In genomic region chr10:31456463-31456862, GRCh38 we compare ENCODE assay signal across 35 cellular contexts.
"Had no signal": no experiment of that assay in that cellular context is flagged by ENCODE, and none has a peak within 500 bp of the region (broad histone marks: within the 10 kb centered on the region; RNA-seq: fewer than 3 reads in every experiment).

No MANE protein-coding gene starts in this region.

- H3K27ac ChIP-seq: cardiac muscle cell, KMS-11, PC-9, SJSA1 had no signal

- H3K27me3 Mint-ChIP-seq: activated CD4-positive, alpha-beta T cell treated with anti-CD3 and anti-CD28 coated beads for 36 hours; activated CD4-positive, alpha-beta T cell treated with anti-CD3 and anti-CD28 coated beads, Interleukin-2, amount 10 ng/mL, durations not matched to agents 7 days and 5 days; activated naive CD4-positive, alpha-beta T cell treated with anti-CD3 and anti-CD28 coated beads, Interleukin-2, amount 50 U/mL, for 24 hours; activated naive CD8-positive, alpha-beta T cell treated with anti-CD3 and anti-CD28 coated beads, Interleukin-2, amount 10 ng/mL, durations not matched to agents 7 days and 5 days; activated T-cell treated with anti-CD3 and anti-CD28 coated beads, Interleukin-2, amount 50 U/mL, for 24 hours; central memory CD8-positive, alpha-beta T cell had no signal

- H3K27ac Mint-ChIP-seq: activated CD4-positive, alpha-beta T cell treated with anti-CD3 and anti-CD28 coated beads for 36 hours; activated CD4-positive, alpha-beta T cell treated with anti-CD3 and anti-CD28 coated beads, Interleukin-2, amount 10 ng/mL, durations not matched to agents 7 days and 5 days; activated CD8-positive, alpha-beta T cell treated with anti-CD3 and anti-CD28 coated beads, Interleukin-2, amount 10 ng/mL, durations not matched to agents 7 days and 5 days; activated naive CD4-positive, alpha-beta T cell treated with anti-CD3 and anti-CD28 coated beads, Interleukin-2, amount 50 U/mL, for 24 hours; activated naive CD8-positive, alpha-beta T cell treated with anti-CD3 and anti-CD28 coated beads, Interleukin-2, amount 10 ng/mL, durations not matched to agents 7 days and 5 days; activated T-cell treated with anti-CD3 and anti-CD28 coated beads, Interleukin-2, amount 50 U/mL, for 24 hours; activated T-helper 2 cell treated with anti-CD3 and anti-CD28 coated beads, Interferon-gamma antibody, Interleukin-2, Interleukin-4, amounts not matched to agents 10 μg/mL and 5 μg/mL and 100 μg/mL, durations not matched to agents 14 hours and 24 hours and 36 hours; T-helper 1 cell treated with Interleukin-12 subunit alpha and Interleukin-12 subunit beta and Interleukin-4 antibody, amounts not matched to agents 30 μg/mL and 1 μg/mL, for 36 hours; T-helper 2 cell treated with Interferon-gamma antibody and Interleukin-4, amounts not matched to agents 5 μg/mL and 100 μg/mL, for 36 hours; WTC11 had no signal

- H3K4me3 Mint-ChIP-seq: activated CD4-positive, alpha-beta T cell treated with anti-CD3 and anti-CD28 coated beads for 36 hours; activated CD4-positive, alpha-beta T cell treated with anti-CD3 and anti-CD28 coated beads, Interleukin-2, amount 10 ng/mL, durations not matched to agents 7 days and 5 days; activated CD8-positive, alpha-beta T cell treated with anti-CD3 and anti-CD28 coated beads, Interleukin-2, amount 10 ng/mL, durations not matched to agents 7 days and 5 days; activated naive CD4-positive, alpha-beta T cell treated with anti-CD3 and anti-CD28 coated beads, Interleukin-2, amount 50 U/mL, for 24 hours; activated naive CD8-positive, alpha-beta T cell treated with anti-CD3 and anti-CD28 coated beads, Interleukin-2, amount 10 ng/mL, durations not matched to agents 7 days and 5 days; activated T-cell treated with anti-CD3 and anti-CD28 coated beads, Interleukin-2, amount 50 U/mL, for 24 hours; central memory CD8-positive, alpha-beta T cell; T-helper 1 cell treated with Interleukin-12 subunit alpha and Interleukin-12 subunit beta and Interleukin-4 antibody, amounts not matched to agents 30 μg/mL and 1 μg/mL, for 36 hours; T-helper 2 cell treated with Interferon-gamma antibody and Interleukin-4, amounts not matched to agents 5 μg/mL and 100 μg/mL, for 36 hours; WTC11 had no signal

- H3K4me3 ChIP-seq: cardiac muscle cell, PC-9, SJSA1 had no signal

- H2AFZ ChIP-seq: PC-9 had no signal

- H3K36me3 ChIP-seq: cardiac muscle cell had no signal

- H3K9me2 ChIP-seq: SK-N-SH had no signal

- H3K9ac ChIP-seq: KMS-11, SK-N-SH had no signal

- H3K27me3 ChIP-seq: cardiac muscle cell, SJSA1 had no signal

- ATAC-seq: activated CD4-positive, alpha-beta T cell treated with anti-CD3 and anti-CD28 coated beads for 36 hours; activated CD4-positive, CD25-positive, alpha-beta regulatory T cell treated with anti-CD3 and anti-CD28 coated beads, Interleukin-2, amount 50 U/mL, for 24 hours; activated CD8-positive, alpha-beta T cell treated with anti-CD3 and anti-CD28 coated beads, Interleukin-2, amount 10 ng/mL, durations not matched to agents 7 days and 5 days; WTC11 had no signal

- H3K4me1 Mint-ChIP-seq: WTC11 had no signal

- DNase-seq: activated CD4-positive, alpha-beta T cell treated with anti-CD3 and anti-CD28 coated beads for 36 hours; activated CD4-positive, alpha-beta T cell treated with anti-CD3 and anti-CD28 coated beads, Interleukin-2, amount 10 ng/mL, durations not matched to agents 7 days and 5 days; activated CD4-positive, alpha-beta T cell treated with anti-CD3 and anti-CD28 coated beads, Interleukin-2, amount 50 U/mL, for 48 hours; activated CD8-positive, alpha-beta T cell treated with anti-CD3 and anti-CD28 coated beads, Interleukin-2, amount 10 ng/mL, durations not matched to agents 7 days and 5 days; activated gamma-delta T cell; activated naive CD4-positive, alpha-beta T cell treated with Interleukin-2 at 50 U/mL for 16 hours; activated naive CD8-positive, alpha-beta T cell treated with anti-CD3 and anti-CD28 coated beads, Interleukin-2, amount 10 ng/mL, durations not matched to agents 7 days and 5 days; activated T-cell treated with anti-CD3 and anti-CD28 coated beads, Interleukin-2, amount 50 U/mL, for 24 hours; MM.1S; MV-4-11; NCI-H1092; NCI-H1436 treated with DMSO at 0.1 percent for 48 hours; NCI-H187; NCI-H2029 treated with DMSO at 0.1 percent for 48 hours; NCI-H2107; NCI-H2171; NCI-H510A; NCI-H526; NCI-H748 treated with DMSO at 0.1 percent for 48 hours; NK-92 treated with Interleukin-12 subunit alpha and Interleukin-12 subunit beta, amount 100 ng/mL, for 24 hours; PC-9; SHP77 treated with DMSO at 0.1 percent for 48 hours; SK-N-SH had no signal

- H3K4me2 ChIP-seq: KMS-11, PC-9, SK-N-SH had no signal

- H3K9me3 ChIP-seq: SJSA1, SK-N-SH had no signal

- H3K4me1 ChIP-seq: SJSA1 had no signal

- H3K36me3 Mint-ChIP-seq: WTC11 had no signal

- FAIRE-seq: RCC 7860, TTC549 had no signal
